7 cellular contexts compared by ENCODE assay signal in genomic region chr19:35743640-35744306, GRCh38. TPM values are rescaled to one million over a fixed set of nuclear protein-coding genes. Genes with fewer than 3 reads are reported as not detected.
A peak's percentile ranks its signal among the peaks of the same experiment; 100 is the strongest.
DNase-seq lines count a peak whose midpoint lies in the region; TF ChIP-seq lines count a peak whose summit lies in the region.
"Had no signal": no experiment of that assay in that cellular context is flagged by ENCODE, and none has a peak within 500 bp of the region (broad histone marks: within the 10 kb centered on the region; RNA-seq: fewer than 3 reads in every experiment).

No MANE protein-coding gene starts in this region.

- no peaks in the 10 kb centered on the region for H3K9me3 ChIP-seq in iPS-15b (ENCODE audit: control insufficient read depth, insufficient read depth, low read length)
- no peaks in the 10 kb centered on the region for H3K9me3 ChIP-seq in tibial artery

- H3K4me3 ChIP-seq in iPS-15b (ENCODE audit: low read depth, low read length) (peak overlapping the region; percentile 65), tibial artery (no peak overlapping the region)

- H3K27ac Mint-ChIP-seq in activated naive CD4-positive, alpha-beta T cell treated with anti-CD3 and anti-CD28 coated beads for 36 hours, result peak overlapping the region; percentile 99

- H3K27me3 Mint-ChIP-seq in activated naive CD4-positive, alpha-beta T cell treated with anti-CD3 and anti-CD28 coated beads for 36 hours (ENCODE audit: low read depth), result no peaks in the 10 kb centered on the region

- H3K27me3 ChIP-seq in iPS-15b (ENCODE audit: control insufficient read depth, insufficient read depth, low read length) (no peaks in the 10 kb centered on the region), tibial artery (no peaks in the 10 kb centered on the region)

- intact Hi-C loops in activated naive CD4-positive, alpha-beta T cell treated with anti-CD3 and anti-CD28 coated beads for 36 hours (cut with micrococcal nuclease), result loop anchor here (2.0 to 10.0 kb wide), 3 partner anchors 31 to 401 kb away; partner anchors contain the start of genes ARHGAP33 and CAPNS1
- intact Hi-C loops in tibial artery (cut with DNase I; ENCODE audit: low total_unique reads), result no loop called here

- peaks cover 55% of the 10 kb centered on the region for H3K4me1 Mint-ChIP-seq in activated naive CD4-positive, alpha-beta T cell treated with anti-CD3 and anti-CD28 coated beads for 36 hours (ENCODE audit: low read depth)

- no peak for TF ChIP-seq CTCF in tibial artery (IDR thresholded peaks at IDR 0.05)

- H3K27ac ChIP-seq in tibial artery, result peak overlapping the region; percentile 98 to 99

- DNase-seq in activated naive CD4-positive, alpha-beta T cell treated with anti-CD3 and anti-CD28 coated beads for 36 hours, result no peak
- DNase-seq in activated naive CD4-positive, alpha-beta T cell (lab: John Stamatoyannopoulos, UW), result no peak
- no peak for DNase-seq in tibial artery
- DNase-seq in putamen (ENCODE audit: low spot score), result no peak
- DNase-seq in activated CD8-positive, alpha-beta memory T cell treated with anti-CD3 and anti-CD28 coated beads, Interleukin-2, amount 50 U/mL, for 48 hours, result no peak
- DNase-seq: NCI-H1105 treated with DMSO at 0.1 percent for 48 hours had no signal

- H3K9me3 Mint-ChIP-seq in activated naive CD4-positive, alpha-beta T cell treated with anti-CD3 and anti-CD28 coated beads for 36 hours, result no peaks in the 10 kb centered on the region

- H3K4me3 Mint-ChIP-seq in activated naive CD4-positive, alpha-beta T cell treated with anti-CD3 and anti-CD28 coated beads for 36 hours, result peak overlapping the region; percentile 96

- CTCF ChIA-PET in activated naive CD4-positive, alpha-beta T cell treated with anti-CD3 and anti-CD28 coated beads for 36 hours (lab: Charles Lee), result interaction anchor here (0.6 to 1.7 kb wide), 2 partner anchors 49 to 188 kb away, joined by 3 to 6 read pairs; no protein-coding TSS in a partner anchor

- no peak overlapping the region for H3K9ac ChIP-seq in iPS-15b (ENCODE audit: low read depth, low read length)

- H3K4me1 ChIP-seq in iPS-15b (ENCODE audit: control insufficient read depth, insufficient read depth, low read length), result peaks cover 4% of the 10 kb centered on the region
- peaks cover 0 to 53% (median 38%) of the 10 kb centered on the region in 4 donors for H3K4me1 ChIP-seq in tibial artery

- peaks cover 18% of the 10 kb centered on the region for H3K36me3 Mint-ChIP-seq in activated naive CD4-positive, alpha-beta T cell treated with anti-CD3 and anti-CD28 coated beads for 36 hours (ENCODE audit: low read depth)

- H3K36me3 ChIP-seq in iPS-15b (ENCODE audit: control insufficient read depth, insufficient read depth, low read length), result peaks cover 5% of the 10 kb centered on the region
- H3K36me3 ChIP-seq in tibial artery, result peaks cover 1 to 11% (median 2%) of the 10 kb centered on the region in 3 donors

RNA-seq across cellular contexts. Expression of gene U2AF1L4, which starts 1.4 kb away (rescaled TPM):
- 10 to 100 TPM; 41.8 to 44.2 TPM for total RNA-seq in activated naive CD4-positive, alpha-beta T cell treated with anti-CD3 and anti-CD28 coated beads for 36 hours

RNA-seq across cellular contexts. Expression of gene IGFLR1, which starts 1.5 kb away (rescaled TPM):
- total RNA-seq in activated naive CD4-positive, alpha-beta T cell treated with anti-CD3 and anti-CD28 coated beads for 36 hours, result 10 to 100 TPM; 51.0 to 52.8 TPM

RNA-seq across cellular contexts. Expression of gene PSENEN, which starts 1.7 kb away (rescaled TPM):
- 10 to 100 TPM; 32.4 to 37.7 TPM for total RNA-seq in activated naive CD4-positive, alpha-beta T cell treated with anti-CD3 and anti-CD28 coated beads for 36 hours

RNA-seq across cellular contexts. Expression of gene LIN37, which starts 4.6 kb away (rescaled TPM):
- total RNA-seq in activated naive CD4-positive, alpha-beta T cell treated with anti-CD3 and anti-CD28 coated beads for 36 hours, result 1 to 10 TPM; 5.7 to 9.7 TPM

RNA-seq across cellular contexts. Expression of gene HSPB6, which starts 13.1 kb away (rescaled TPM):
- total RNA-seq in activated naive CD4-positive, alpha-beta T cell treated with anti-CD3 and anti-CD28 coated beads for 36 hours, result under 1 TPM; 0.40 to 0.55 TPM
